In genomic region chr10:97623277-97623676, GRCh38 we compare ENCODE assay signal across 26 cellular contexts. TPM values are rescaled to one million over a fixed set of nuclear protein-coding genes. Genes with fewer than 3 reads are reported as not detected.
DNase-seq lines count a peak whose midpoint lies in the region; ATAC-seq, FAIRE-seq and TF ChIP-seq lines count a peak whose summit lies in the region.
"Had no signal": no experiment of that assay in that cellular context is flagged by ENCODE, and none has a peak within 500 bp of the region (broad histone marks: within the 10 kb centered on the region; RNA-seq: fewer than 3 reads in every experiment).

No MANE protein-coding gene starts in this region.

- CTCF ChIA-PET in HepG2 (lab: Yijun Ruan, JAX; ENCODE audit: low intra/inter-chr PET ratio, low total read pairs): no interaction called here
- CTCF ChIA-PET in SK-N-SH (lab: Yijun Ruan, JAX): no interaction called here

- H3K4me3 ChIP-seq in body of pancreas (no peak overlapping the region), HepG2 (replicated peaks in 1 of 3; ENCODE audit: insufficient read depth in 1 of 3, low read depth in 2 of 3, low read length in 3 of 3) (no peak overlapping the region), SK-N-SH (ENCODE audit: low read depth in 2 of 2, low read length in 1 of 2) (no peak overlapping the region)
- H3K4me3 ChIP-seq: BLaER1 treated with 17β-estradiol and CSF1 and Interleukin-3, amounts not matched to agents 10 nM and 100 nM; GM12878; HAP-1 had no signal

- peak; percentile 78 for FAIRE-seq in HepG2 (lab: Jason Lieb, UNC)
- FAIRE-seq: A204.1, D721Med, GM12878, GM18507, H54 had no signal

- no peak overlapping the region for H3K4me3 Mint-ChIP-seq in progenitor cell of endocrine pancreas (ENCODE audit: low read depth)
- H3K4me3 Mint-ChIP-seq: CD14-positive monocyte; CD4-positive, alpha-beta T cell; CD8-positive, alpha-beta memory T cell; HFFc6 had no signal

- H3K27me3 Mint-ChIP-seq in progenitor cell of endocrine pancreas: no peaks in the 10 kb centered on the region
- H3K27me3 Mint-ChIP-seq: CD4-positive, alpha-beta T cell; CD8-positive, alpha-beta memory T cell had no signal

- TF ChIP-seq POLR2A in body of pancreas (IDR thresholded peaks at IDR 0.05): no peak
- TF ChIP-seq POLR2A in HepG2 (IDR thresholded peaks at IDR 0.05; ENCODE audit: insufficient read depth in 1 of 2, low read depth in 2 of 2, low read length in 2 of 2): no peak

- no peaks in the 10 kb centered on the region for H4K20me1 ChIP-seq in HepG2 (ENCODE audit: insufficient read depth, low read length)
- H4K20me1 ChIP-seq in SK-N-SH (ENCODE audit: insufficient read depth): no peaks in the 10 kb centered on the region
- H4K20me1 ChIP-seq: BLaER1 treated with 17β-estradiol and CSF1 and Interleukin-3, amounts not matched to agents 10 nM and 100 nM had no signal

- ATAC-seq in body of pancreas (peak; percentile 50), HepG2 (peak; percentile 92), GM18519 (IDR thresholded peaks at IDR 0.05; ENCODE audit: low FRiP score, unreplicated experiment) (no peak)
- ATAC-seq: GM12878 had no signal

- H3K9me3 ChIP-seq in body of pancreas (no peaks in the 10 kb centered on the region), HepG2 (ENCODE audit: low read length) (no peaks in the 10 kb centered on the region), SK-N-SH (no peaks in the 10 kb centered on the region)
- H3K9me3 ChIP-seq: BE2C; BLaER1 treated with 17β-estradiol and CSF1 and Interleukin-3, amounts not matched to agents 10 nM and 100 nM; HAP-1 had no signal

- peak in 1 of 2 experiments; percentile 37; a peak in 1 of 4 replicates for TF ChIP-seq EP300 in HepG2 (IDR thresholded peaks at IDR 0.05; ENCODE audit: low read depth in 2 of 2, low read length in 2 of 2)
- TF ChIP-seq EP300 in HepG2 (CRISPR knock-in tag; IDR thresholded peaks at IDR 0.05; ENCODE audit: borderline replicate concordance): no peak
- TF ChIP-seq EP300 in SK-N-SH (IDR thresholded peaks at IDR 0.05; ENCODE audit: borderline replicate concordance in 1 of 2, low read depth in 1 of 2, low read length in 1 of 2): no peak

- H3K27ac ChIP-seq in body of pancreas (peak overlapping the region in 2 of 4 donors; percentile 17 to 47), HepG2 (ENCODE audit: extremely low read length, insufficient read depth, low read length) (peak overlapping the region; percentile 24), SK-N-SH (ENCODE audit: low read depth in 2 of 2, low read length in 1 of 2) (no peak overlapping the region)
- H3K27ac ChIP-seq: 22Rv1; BLaER1 treated with 17β-estradiol and CSF1 and Interleukin-3, amounts not matched to agents 10 nM and 100 nM had no signal

- H3K4me2 ChIP-seq in HepG2 (ENCODE audit: low read depth, low read length): peak overlapping the region; percentile 46; the same call in 1 of the 2 replicates
- no peak overlapping the region for H3K4me2 ChIP-seq in SK-N-SH
- H3K4me2 ChIP-seq: BLaER1 treated with 17β-estradiol and CSF1 and Interleukin-3, amounts not matched to agents 10 nM and 100 nM had no signal

- peaks cover 14% of the 10 kb centered on the region for H3K4me1 Mint-ChIP-seq in progenitor cell of endocrine pancreas (ENCODE audit: low read depth)
- H3K4me1 Mint-ChIP-seq: CD14-positive monocyte; CD8-positive, alpha-beta memory T cell had no signal

- no peaks in the 10 kb centered on the region for H3K36me3 Mint-ChIP-seq in progenitor cell of endocrine pancreas (ENCODE audit: insufficient read depth)
- H3K36me3 Mint-ChIP-seq: CD14-positive monocyte; CD8-positive, alpha-beta memory T cell had no signal

- H3K9me2 ChIP-seq in SK-N-SH: no peaks in the 10 kb centered on the region

- H3K27ac Mint-ChIP-seq in progenitor cell of endocrine pancreas: peak overlapping the region; percentile 71
- H3K27ac Mint-ChIP-seq: CD4-positive, alpha-beta T cell; HFFc6 had no signal

- WGBS in body of pancreas, 2 donors: 29 to 38% methylated on average over 1 of the region's 1 CpG
- WGBS in HepG2 (ENCODE audit: low lambda C conversion rate): no CpG with 5 or more reads among the region's 1 CpG
- WGBS in SK-N-SH (ENCODE audit: low lambda C conversion rate): 92% methylated on average over 1 of the region's 1 CpG

- in situ Hi-C loops in HepG2 (cut with HindIII; ENCODE audit: extremely low pct_ligation_motif_present, low pct_unique_long_range_greater_than_20kb): no loop called here

- peaks cover 10% of the 10 kb centered on the region for H3K4me1 ChIP-seq in body of pancreas
- peaks cover 49% of the 10 kb centered on the region for H3K4me1 ChIP-seq in HepG2 (ENCODE audit: insufficient read depth, low read length)
- no peaks in the 10 kb centered on the region for H3K4me1 ChIP-seq in SK-N-SH (ENCODE audit: control insufficient read depth in 1 of 2, insufficient read depth in 2 of 2, low read depth in 1 of 2, low read length in 1 of 2)
- H3K4me1 ChIP-seq: BE2C; BLaER1 treated with 17β-estradiol and CSF1 and Interleukin-3, amounts not matched to agents 10 nM and 100 nM; HAP-1 had no signal

- no peak for TF ChIP-seq RAD21 in HepG2 (CRISPR knock-in tag; IDR thresholded peaks at IDR 0.05)
- TF ChIP-seq RAD21 in SK-N-SH (IDR thresholded peaks at IDR 0.05; ENCODE audit: low read length): no peak

- H3K9ac ChIP-seq in HepG2 (ENCODE audit: insufficient read depth, low read depth, low read length): no peak overlapping the region
- H3K9ac ChIP-seq in SK-N-SH: no peak overlapping the region
- H3K9ac ChIP-seq: BLaER1 treated with 17β-estradiol and CSF1 and Interleukin-3, amounts not matched to agents 10 nM and 100 nM had no signal

- POLR2A ChIA-PET in HepG2 (lab: Yijun Ruan, JAX) (interaction anchor here (0.8 kb wide), 1 partner anchor 64 kb away, joined by 3 read pairs; the partner anchor contains the start of gene AVPI1), SK-N-SH (lab: Yijun Ruan, JAX) (interaction anchor here (0.6 kb wide), 1 partner anchor 82 kb away, joined by 3 read pairs; no protein-coding TSS in a partner anchor)

- H3K79me2 ChIP-seq in HepG2 (ENCODE audit: insufficient read depth, low read length): no peaks in the 10 kb centered on the region
- no peaks in the 10 kb centered on the region; the same call in 1 of the 2 replicates for H3K79me2 ChIP-seq in SK-N-SH (ENCODE audit: insufficient read depth)

- DNase-seq in body of pancreas: peak in 1 of 4 donors; percentile 4
- peak; percentile 31 for DNase-seq in kidney tubule cell (ENCODE audit: low spot score)
- DNase-seq in HepG2 (ENCODE audit: low spot score): peak; percentile 75
- no peak for DNase-seq in progenitor cell of endocrine pancreas (ENCODE audit: low spot score, unreplicated experiment)
- DNase-seq in SK-N-SH: no peak
- DNase-seq in RPMI8226: no peak
- DNase-seq: BE2C; CD4-positive, alpha-beta T cell; CD8-positive, alpha-beta memory T cell; DMS 273 treated with DMSO at 0.1 percent for 48 hours; DMS79; EL; GDM1; GOT3; HFFc6 had no signal

- TF ChIP-seq CTCF in body of pancreas (IDR thresholded peaks at IDR 0.05) (no peak), HepG2 (CRISPR knock-in tag; IDR thresholded peaks at IDR 0.05) (no peak), progenitor cell of endocrine pancreas (IDR thresholded peaks at IDR 0.05; ENCODE audit: unreplicated experiment) (no peak), SK-N-SH (IDR thresholded peaks at IDR 0.05) (no peak)

- no peaks in the 10 kb centered on the region for H3F3A ChIP-seq in SK-N-SH (replicated peaks; ENCODE audit: insufficient read depth)

- H3K27me3 ChIP-seq in body of pancreas (no peaks in the 10 kb centered on the region), HepG2 (ENCODE audit: control insufficient read depth in 1 of 2, insufficient read depth in 2 of 2, low read length in 2 of 2) (no peaks in the 10 kb centered on the region), SK-N-SH (ENCODE audit: insufficient read depth) (no peaks in the 10 kb centered on the region)
- H3K27me3 ChIP-seq: BE2C; BLaER1 treated with 17β-estradiol and CSF1 and Interleukin-3, amounts not matched to agents 10 nM and 100 nM had no signal

- BruUV-seq in HepG2 (replicated peaks; lab: Mats Ljungman, UMichigan): no TSS peak

- H3K9me3 Mint-ChIP-seq in progenitor cell of endocrine pancreas (ENCODE audit: low read depth): no peaks in the 10 kb centered on the region
- H3K9me3 Mint-ChIP-seq: CD4-positive, alpha-beta T cell; CD8-positive, alpha-beta memory T cell; HFFc6 had no signal

- H3K36me3 ChIP-seq in body of pancreas (replicated peaks in 1 of 2; ENCODE audit: insufficient read depth in 1 of 2, low read depth in 2 of 2) (no peaks in the 10 kb centered on the region), HepG2 (replicated peaks in 1 of 2; ENCODE audit: control insufficient read depth in 1 of 2, insufficient read depth in 2 of 2, low read length in 2 of 2) (no peaks in the 10 kb centered on the region), SK-N-SH (replicated peaks in 1 of 2; ENCODE audit: control insufficient read depth in 1 of 2, insufficient read depth in 2 of 2, low read length in 1 of 2) (no peaks in the 10 kb centered on the region)
- H3K36me3 ChIP-seq: BE2C; BLaER1 treated with 17β-estradiol and CSF1 and Interleukin-3, amounts not matched to agents 10 nM and 100 nM; HAP-1 had no signal

- H2AFZ ChIP-seq in HepG2 (ENCODE audit: low read length) (no peak overlapping the region), SK-N-SH (ENCODE audit: low read depth) (no peak overlapping the region)

- intact Hi-C loops in body of pancreas (cut with DNase I): no loop called here
- intact Hi-C loops in HepG2 (cut with micrococcal nuclease; ENCODE audit: unreplicated experiment): no loop called here

RNA-seq across cellular contexts. Expression of gene MORN4, which starts 10.0 kb away (rescaled TPM):
- total RNA-seq in body of pancreas (1 to 10 TPM; 4.9 to 8.3 TPM), HepG2 (2016; rRNA removed; fragmentation: Illumina TruSeq; extraction: Trizol) (3.4 and 4.2 TPM in 2 replicates), progenitor cell of endocrine pancreas (21.1 and 24.3 TPM in 2 replicates)
- total RNA-seq in HepG2 (2016; cell fraction: cytosol; rRNA removed; fragmentation: Illumina TruSeq; extraction: Trizol; ENCODE audit: low read depth): 3.2 and 5.3 TPM in 2 replicates
- total RNA-seq in HepG2 (2016; cell fraction: insoluble cytoplasmic fraction; rRNA removed; fragmentation: Illumina TruSeq; extraction: Trizol): 4.6 and 5.2 TPM in 2 replicates
- total RNA-seq in HepG2 (2016; cell fraction: membrane; rRNA removed; fragmentation: Illumina TruSeq; extraction: Trizol): 6.1 and 6.3 TPM in 2 replicates
- 1.6 and 3.0 TPM in 2 replicates for total RNA-seq in HepG2 (2016; cell fraction: nucleus; rRNA removed; fragmentation: Illumina TruSeq; extraction: Trizol)
- polyA plus RNA-seq in HepG2 (2011; rRNA removed) (9.1 and 10.8 TPM in 2 replicates), SK-N-SH (2012; rRNA removed) (31.4 and 31.7 TPM in 2 replicates)
- polyA plus RNA-seq in HepG2 (2011; cell fraction: cytosol; rRNA removed): 7.3 and 11.8 TPM in 2 replicates
- 4.4 and 5.7 TPM in 2 replicates for polyA plus RNA-seq in HepG2 (2011; cell fraction: nucleus; rRNA removed)
- 7.4 and 10.4 TPM in 2 replicates for polyA plus RNA-seq in HepG2 (2012)
- polyA plus RNA-seq in HepG2 (2016; cell fraction: cytosol; fragmentation: Illumina TruSeq; extraction: Trizol; ENCODE audit: low read depth): 7.7 and 8.5 TPM in 2 replicates
- polyA plus RNA-seq in HepG2 (2016; cell fraction: insoluble cytoplasmic fraction; fragmentation: Illumina TruSeq; extraction: Trizol; ENCODE audit: low read depth): 9.6 and 10.3 TPM in 2 replicates
- 9.0 and 9.4 TPM in 2 replicates for polyA plus RNA-seq in HepG2 (2016; cell fraction: membrane; fragmentation: Illumina TruSeq; extraction: Trizol; ENCODE audit: low read depth)
- polyA plus RNA-seq in HepG2 (2016; cell fraction: nucleus; fragmentation: Illumina TruSeq; extraction: Trizol; ENCODE audit: insufficient read depth, low read depth): 7.8 and 8.8 TPM in 2 replicates
- 2.2 and 3.4 TPM in 2 replicates for polyA minus RNA-seq in HepG2 (2011; rRNA and poly(A)+ RNA removed; ENCODE audit: low replicate concordance)
- polyA minus RNA-seq in HepG2 (2011; cell fraction: cytosol; rRNA and poly(A)+ RNA removed): 1.2 and 2.5 TPM in 2 replicates
- 2.9 and 3.7 TPM in 2 replicates for polyA minus RNA-seq in HepG2 (2011; cell fraction: nucleus; rRNA and poly(A)+ RNA removed)
- 32.9 and 36.8 TPM in 2 replicates for polyA plus RNA-seq in SK-N-SH (2012; cell fraction: cytosol; rRNA removed)
- polyA plus RNA-seq in SK-N-SH (2012; cell fraction: nucleus; rRNA removed): 14.5 and 19.6 TPM in 2 replicates
- polyA plus RNA-seq: CD14-positive monocyte had no signal

RNA-seq across cellular contexts. Expression of gene PI4K2A, which starts 17.2 kb away (rescaled TPM):
- 1 to 10 TPM; 3.6 to 5.7 TPM for total RNA-seq in body of pancreas
- total RNA-seq in HepG2 (2016; rRNA removed; fragmentation: Illumina TruSeq; extraction: Trizol): 14.3 and 16.6 TPM in 2 replicates
- 1.1 and 1.5 TPM in 2 replicates for total RNA-seq in HepG2 (2016; cell fraction: cytosol; rRNA removed; fragmentation: Illumina TruSeq; extraction: Trizol; ENCODE audit: low read depth)
- 14.4 and 15.3 TPM in 2 replicates for total RNA-seq in HepG2 (2016; cell fraction: insoluble cytoplasmic fraction; rRNA removed; fragmentation: Illumina TruSeq; extraction: Trizol)
- 5.3 and 5.4 TPM in 2 replicates for total RNA-seq in HepG2 (2016; cell fraction: membrane; rRNA removed; fragmentation: Illumina TruSeq; extraction: Trizol)
- 7.8 and 8.3 TPM in 2 replicates for total RNA-seq in HepG2 (2016; cell fraction: nucleus; rRNA removed; fragmentation: Illumina TruSeq; extraction: Trizol)
- 10.9 and 12.3 TPM in 2 replicates for polyA plus RNA-seq in HepG2 (2011; rRNA removed)
- 11.1 and 12.6 TPM in 2 replicates for polyA plus RNA-seq in HepG2 (2011; cell fraction: cytosol; rRNA removed)
- 7.2 and 8.1 TPM in 2 replicates for polyA plus RNA-seq in HepG2 (2011; cell fraction: nucleus; rRNA removed)
- 8.1 and 9.8 TPM in 2 replicates for polyA plus RNA-seq in HepG2 (2012)
- polyA plus RNA-seq in HepG2 (2016; cell fraction: cytosol; fragmentation: Illumina TruSeq; extraction: Trizol; ENCODE audit: low read depth): 1.2 and 1.5 TPM in 2 replicates
- 16.4 and 17.1 TPM in 2 replicates for polyA plus RNA-seq in HepG2 (2016; cell fraction: insoluble cytoplasmic fraction; fragmentation: Illumina TruSeq; extraction: Trizol; ENCODE audit: low read depth)
- 3.5 and 4.3 TPM in 2 replicates for polyA plus RNA-seq in HepG2 (2016; cell fraction: membrane; fragmentation: Illumina TruSeq; extraction: Trizol; ENCODE audit: low read depth)
- 11.0 and 12.8 TPM in 2 replicates for polyA plus RNA-seq in HepG2 (2016; cell fraction: nucleus; fragmentation: Illumina TruSeq; extraction: Trizol; ENCODE audit: insufficient read depth, low read depth)
- 14.5 and 22.6 TPM in 2 replicates for polyA minus RNA-seq in HepG2 (2011; rRNA and poly(A)+ RNA removed; ENCODE audit: low replicate concordance)
- 5.7 and 6.0 TPM in 2 replicates for polyA minus RNA-seq in HepG2 (2011; cell fraction: cytosol; rRNA and poly(A)+ RNA removed)
- 5.5 and 5.7 TPM in 2 replicates for polyA minus RNA-seq in HepG2 (2011; cell fraction: nucleus; rRNA and poly(A)+ RNA removed)
- 18.0 and 18.9 TPM in 2 replicates for total RNA-seq in progenitor cell of endocrine pancreas
- polyA plus RNA-seq in SK-N-SH (2012; rRNA removed): 23.8 and 31.4 TPM in 2 replicates
- polyA plus RNA-seq in SK-N-SH (2012; cell fraction: cytosol; rRNA removed): 18.2 and 23.3 TPM in 2 replicates
- 22.7 and 27.9 TPM in 2 replicates for polyA plus RNA-seq in SK-N-SH (2012; cell fraction: nucleus; rRNA removed)

RNA-seq across cellular contexts. Expression of gene C10orf62, which starts 33.8 kb away (rescaled TPM):
- total RNA-seq in body of pancreas (1 to 10 TPM in 1 of 2 donors, not detected in 1; 1.3 TPM), HepG2 (2016; rRNA removed; fragmentation: Illumina TruSeq; extraction: Trizol) (0.28 and 1.6 TPM in 2 replicates), progenitor cell of endocrine pancreas (0.91 and 0.96 TPM in 2 replicates)
- not detected in 2 replicates for total RNA-seq in HepG2 (2016; cell fraction: cytosol; rRNA removed; fragmentation: Illumina TruSeq; extraction: Trizol; ENCODE audit: low read depth)
- total RNA-seq in HepG2 (2016; cell fraction: insoluble cytoplasmic fraction; rRNA removed; fragmentation: Illumina TruSeq; extraction: Trizol): 0.42 and 1.9 TPM in 2 replicates
- total RNA-seq in HepG2 (2016; cell fraction: membrane; rRNA removed; fragmentation: Illumina TruSeq; extraction: Trizol): 0.15 TPM in 1 of 2 replicates, not detected in the other
- total RNA-seq in HepG2 (2016; cell fraction: nucleus; rRNA removed; fragmentation: Illumina TruSeq; extraction: Trizol): 3.1 and 3.7 TPM in 2 replicates
- polyA plus RNA-seq in HepG2 (2011; rRNA removed) (0.61 and 0.74 TPM in 2 replicates), SK-N-SH (2012; rRNA removed) (0.07 and 0.19 TPM in 2 replicates)
- polyA plus RNA-seq in HepG2 (2011; cell fraction: cytosol; rRNA removed): 0.08 and 0.21 TPM in 2 replicates
- 2.6 and 3.1 TPM in 2 replicates for polyA plus RNA-seq in HepG2 (2011; cell fraction: nucleus; rRNA removed)
- polyA plus RNA-seq in HepG2 (2012): 0.21 and 0.27 TPM in 2 replicates
- 0.22 TPM in 1 of 2 replicates, not detected in the other for polyA plus RNA-seq in HepG2 (2016; cell fraction: cytosol; fragmentation: Illumina TruSeq; extraction: Trizol; ENCODE audit: low read depth)
- polyA plus RNA-seq in HepG2 (2016; cell fraction: insoluble cytoplasmic fraction; fragmentation: Illumina TruSeq; extraction: Trizol; ENCODE audit: low read depth): 0.27 and 0.39 TPM in 2 replicates
- not detected in 2 replicates for polyA plus RNA-seq in HepG2 (2016; cell fraction: membrane; fragmentation: Illumina TruSeq; extraction: Trizol; ENCODE audit: low read depth)
- polyA plus RNA-seq in HepG2 (2016; cell fraction: nucleus; fragmentation: Illumina TruSeq; extraction: Trizol; ENCODE audit: insufficient read depth, low read depth): 1.4 and 1.5 TPM in 2 replicates
- 1.6 and 3.3 TPM in 2 replicates for polyA minus RNA-seq in HepG2 (2011; rRNA and poly(A)+ RNA removed; ENCODE audit: low replicate concordance)
- polyA minus RNA-seq in HepG2 (2011; cell fraction: cytosol; rRNA and poly(A)+ RNA removed): not detected in 2 replicates
- 5.2 and 5.8 TPM in 2 replicates for polyA minus RNA-seq in HepG2 (2011; cell fraction: nucleus; rRNA and poly(A)+ RNA removed)
- polyA plus RNA-seq in SK-N-SH (2012; cell fraction: cytosol; rRNA removed): 0.05 TPM in 1 of 2 replicates, not detected in the other
- 0.56 and 0.96 TPM in 2 replicates for polyA plus RNA-seq in SK-N-SH (2012; cell fraction: nucleus; rRNA removed)
- total RNA-seq: CD4-positive, alpha-beta T cell; CD8-positive, alpha-beta memory T cell; GM12878; HFFc6 had no signal
- polyA plus RNA-seq: AG04450; CD14-positive monocyte; CD8-positive, alpha-beta memory T cell; GM12878 had no signal

RNA-seq across cellular contexts. Expression of gene HOGA1, which starts 39.1 kb away (rescaled TPM):
- total RNA-seq in body of pancreas (10 to 100 TPM in 1 of 2 donors, 1 to 10 TPM in 1; 7.3 to 16.3 TPM), HepG2 (2016; rRNA removed; fragmentation: Illumina TruSeq; extraction: Trizol) (18.8 and 19.5 TPM in 2 replicates), progenitor cell of endocrine pancreas (10.5 and 11.9 TPM in 2 replicates)
- total RNA-seq in HepG2 (2016; cell fraction: cytosol; rRNA removed; fragmentation: Illumina TruSeq; extraction: Trizol; ENCODE audit: low read depth): 3.4 and 5.6 TPM in 2 replicates
- total RNA-seq in HepG2 (2016; cell fraction: insoluble cytoplasmic fraction; rRNA removed; fragmentation: Illumina TruSeq; extraction: Trizol): 18.4 and 22.7 TPM in 2 replicates
- total RNA-seq in HepG2 (2016; cell fraction: membrane; rRNA removed; fragmentation: Illumina TruSeq; extraction: Trizol): 6.7 and 7.9 TPM in 2 replicates
- total RNA-seq in HepG2 (2016; cell fraction: nucleus; rRNA removed; fragmentation: Illumina TruSeq; extraction: Trizol): 14.5 and 15.4 TPM in 2 replicates
- polyA plus RNA-seq in HepG2 (2011; rRNA removed) (7.1 and 7.6 TPM in 2 replicates), SK-N-SH (2012; rRNA removed) (2.9 and 4.8 TPM in 2 replicates)
- 6.2 and 6.3 TPM in 2 replicates for polyA plus RNA-seq in HepG2 (2011; cell fraction: cytosol; rRNA removed)
- 12.0 and 12.1 TPM in 2 replicates for polyA plus RNA-seq in HepG2 (2011; cell fraction: nucleus; rRNA removed)
- polyA plus RNA-seq in HepG2 (2012): 4.6 and 5.6 TPM in 2 replicates
- 2.4 and 2.7 TPM in 2 replicates for polyA plus RNA-seq in HepG2 (2016; cell fraction: cytosol; fragmentation: Illumina TruSeq; extraction: Trizol; ENCODE audit: low read depth)
- polyA plus RNA-seq in HepG2 (2016; cell fraction: insoluble cytoplasmic fraction; fragmentation: Illumina TruSeq; extraction: Trizol; ENCODE audit: low read depth): 15.7 and 17.4 TPM in 2 replicates
- 3.0 and 3.6 TPM in 2 replicates for polyA plus RNA-seq in HepG2 (2016; cell fraction: membrane; fragmentation: Illumina TruSeq; extraction: Trizol; ENCODE audit: low read depth)
- 18.7 and 20.9 TPM in 2 replicates for polyA plus RNA-seq in HepG2 (2016; cell fraction: nucleus; fragmentation: Illumina TruSeq; extraction: Trizol; ENCODE audit: insufficient read depth, low read depth)
- polyA minus RNA-seq in HepG2 (2011; rRNA and poly(A)+ RNA removed; ENCODE audit: low replicate concordance): 1.9 and 7.8 TPM in 2 replicates
- polyA minus RNA-seq in HepG2 (2011; cell fraction: cytosol; rRNA and poly(A)+ RNA removed): 2.8 and 3.5 TPM in 2 replicates
- polyA minus RNA-seq in HepG2 (2011; cell fraction: nucleus; rRNA and poly(A)+ RNA removed): 9.0 and 9.3 TPM in 2 replicates
- 1.9 and 3.0 TPM in 2 replicates for polyA plus RNA-seq in SK-N-SH (2012; cell fraction: cytosol; rRNA removed)
- 5.9 and 9.4 TPM in 2 replicates for polyA plus RNA-seq in SK-N-SH (2012; cell fraction: nucleus; rRNA removed)
- total RNA-seq: CD4-positive, alpha-beta T cell; CD8-positive, alpha-beta memory T cell; GM12878 had no signal
- polyA plus RNA-seq: CD14-positive monocyte; CD8-positive, alpha-beta memory T cell had no signal

RNA-seq across cellular contexts. Expression of gene ANKRD2, which starts 50.7 kb away (rescaled TPM):
- not detected for total RNA-seq in body of pancreas
- not detected in 2 replicates for total RNA-seq in HepG2 (2016; rRNA removed; fragmentation: Illumina TruSeq; extraction: Trizol)
- total RNA-seq in HepG2 (2016; cell fraction: cytosol; rRNA removed; fragmentation: Illumina TruSeq; extraction: Trizol; ENCODE audit: low read depth): not detected in 2 replicates
- not detected in 2 replicates for total RNA-seq in HepG2 (2016; cell fraction: insoluble cytoplasmic fraction; rRNA removed; fragmentation: Illumina TruSeq; extraction: Trizol)
- not detected in 2 replicates for total RNA-seq in HepG2 (2016; cell fraction: membrane; rRNA removed; fragmentation: Illumina TruSeq; extraction: Trizol)
- total RNA-seq in HepG2 (2016; cell fraction: nucleus; rRNA removed; fragmentation: Illumina TruSeq; extraction: Trizol): not detected in 2 replicates
- not detected in 2 replicates for polyA plus RNA-seq in HepG2 (2011; rRNA removed)
- polyA plus RNA-seq in HepG2 (2011; cell fraction: cytosol; rRNA removed): not detected in 2 replicates
- not detected in 2 replicates for polyA plus RNA-seq in HepG2 (2011; cell fraction: nucleus; rRNA removed)
- not detected in 2 replicates for polyA plus RNA-seq in HepG2 (2012)
- polyA plus RNA-seq in HepG2 (2016; cell fraction: cytosol; fragmentation: Illumina TruSeq; extraction: Trizol; ENCODE audit: low read depth): not detected in 2 replicates
- not detected in 2 replicates for polyA plus RNA-seq in HepG2 (2016; cell fraction: insoluble cytoplasmic fraction; fragmentation: Illumina TruSeq; extraction: Trizol; ENCODE audit: low read depth)
- polyA plus RNA-seq in HepG2 (2016; cell fraction: membrane; fragmentation: Illumina TruSeq; extraction: Trizol; ENCODE audit: low read depth): not detected in 2 replicates
- polyA plus RNA-seq in HepG2 (2016; cell fraction: nucleus; fragmentation: Illumina TruSeq; extraction: Trizol; ENCODE audit: insufficient read depth, low read depth): not detected in 2 replicates
- polyA minus RNA-seq in HepG2 (2011; rRNA and poly(A)+ RNA removed; ENCODE audit: low replicate concordance): 0.09 TPM in 1 of 2 replicates, not detected in the other
- not detected in 2 replicates for polyA minus RNA-seq in HepG2 (2011; cell fraction: cytosol; rRNA and poly(A)+ RNA removed)
- not detected in 2 replicates for polyA minus RNA-seq in HepG2 (2011; cell fraction: nucleus; rRNA and poly(A)+ RNA removed)
- total RNA-seq in progenitor cell of endocrine pancreas: not detected in 2 replicates
- polyA plus RNA-seq in SK-N-SH (2012; rRNA removed): 0.72 and 0.99 TPM in 2 replicates
- 0.75 and 0.82 TPM in 2 replicates for polyA plus RNA-seq in SK-N-SH (2012; cell fraction: cytosol; rRNA removed)
- 1.6 and 2.2 TPM in 2 replicates for polyA plus RNA-seq in SK-N-SH (2012; cell fraction: nucleus; rRNA removed)
- total RNA-seq: CD4-positive, alpha-beta T cell; CD8-positive, alpha-beta memory T cell had no signal
- polyA plus RNA-seq: CD14-positive monocyte; CD8-positive, alpha-beta memory T cell had no signal

Comparison
In these comparisons a context has a peak if more than half of its experiments do, and no peak if none do; other contexts are left out.
1. DNase-seq: peak in kidney tubule cell (single experiment) and HepG2 (single experiment); none in progenitor cell of endocrine pancreas (single experiment), SK-N-SH (single experiment) and RPMI8226 (single experiment).